Comparison of ENCODE assay signal across 12 cellular contexts in the genomic region with DNA sequence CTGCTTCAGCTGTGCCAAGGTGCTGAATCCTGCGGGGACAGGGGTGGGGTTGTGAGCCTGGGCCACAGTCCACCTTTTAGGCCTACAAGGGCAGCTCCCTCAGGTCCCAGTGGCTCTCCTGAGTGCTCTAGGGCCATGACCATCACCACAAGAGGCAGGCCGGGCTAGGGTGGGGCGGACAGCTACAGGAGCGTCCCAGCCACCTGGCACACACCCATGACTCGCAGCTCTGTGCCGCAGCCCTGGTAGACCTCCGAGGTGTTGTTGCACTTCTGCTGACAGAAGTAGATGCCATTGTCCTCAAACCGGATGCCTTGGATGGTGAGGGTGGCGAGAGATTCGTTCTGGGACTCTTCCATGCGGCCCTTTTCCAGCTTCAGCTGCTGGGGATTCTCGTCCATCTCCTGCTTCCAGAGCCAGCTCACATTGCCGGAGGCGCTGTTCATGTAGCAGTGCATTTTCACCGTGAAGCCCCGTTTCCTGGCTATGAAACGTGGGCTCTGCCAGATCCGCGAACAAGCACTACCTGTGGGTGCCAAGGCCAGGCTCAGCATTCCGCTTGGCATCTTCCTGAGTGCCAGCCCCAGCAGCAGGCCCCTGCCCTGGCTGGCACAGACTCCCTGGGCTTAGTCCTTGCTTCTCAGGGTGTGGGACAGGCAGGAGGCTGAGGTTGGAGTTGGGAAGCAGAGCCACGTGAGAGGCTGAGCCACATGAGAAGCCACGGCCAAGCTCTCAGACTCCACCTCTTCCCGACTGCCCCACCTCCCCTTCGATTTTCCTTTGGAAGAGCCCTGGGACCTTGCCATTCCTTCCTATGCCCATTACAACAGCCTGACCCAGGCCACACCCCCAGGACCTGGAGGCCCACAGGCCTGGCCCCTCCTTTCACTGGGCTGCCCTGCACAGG. TPM values are rescaled to one million over a fixed set of nuclear protein-coding genes. Genes with fewer than 3 reads are reported as not detected.
DNase-seq lines count a peak whose midpoint lies in the region; ATAC-seq, FAIRE-seq and TF ChIP-seq lines count a peak whose summit lies in the region.
"Had no signal": no experiment of that assay in that cellular context is flagged by ENCODE, and none has a peak within 500 bp of the region (broad histone marks: within the 10 kb centered on the region; RNA-seq: fewer than 3 reads in every experiment).

No MANE protein-coding gene starts in this region.

- no peaks in the 10 kb centered on the region for H3K36me3 ChIP-seq in pancreas
- H3K36me3 ChIP-seq: upper lobe of left lung had no signal

- in situ Hi-C loops in G401 (cut with HindIII; ENCODE audit: low sequenced_read_pairs) = no loop called here

- H3K4me3 ChIP-seq in pancreas = no peak overlapping the region

- TF ChIP-seq CTCF in pancreas (IDR thresholded peaks at IDR 0.05) = no peak

- 79 to 85% methylated on average over 22 to 24 of the region's 24 CpGs for WGBS in pancreas, 2 donors

- no peaks in the 10 kb centered on the region for H3K27me3 ChIP-seq in pancreas
- H3K27me3 ChIP-seq: upper lobe of left lung had no signal

- intact Hi-C loops in pancreas (cut with DNase I) = no loop called here

- no peak overlapping the region for H3K27ac ChIP-seq in pancreas
- H3K27ac ChIP-seq: VCaP had no signal

- peak; percentile 60 for DNase-seq in G401 (ENCODE audit: low spot score)
- peak; percentile 45 for DNase-seq in M059J (ENCODE audit: low read depth)
- peak; percentile 6 for DNase-seq in fibroblast of gingiva (ENCODE audit: low read depth)
- DNase-seq in pancreas = peak in 2 of 6 donors; percentile 14 to 50
- no peak for DNase-seq in stimulated activated naive CD4-positive, alpha-beta T cell treated with Interleukin-2 at 50 U/mL for 16 hours (lab: John Stamatoyannopoulos, UW)
- no peak for DNase-seq in NOMO-1 treated with DMSO at 0.1 percent for 48 hours (lab: John Stamatoyannopoulos, UW; ENCODE audit: unreplicated experiment)
- no peak for DNase-seq in DMS79 treated with DMSO at 0.1 percent for 48 hours (lab: John Stamatoyannopoulos, UW)
- no peak for DNase-seq in effector CD4-positive, alpha-beta T cell
- DNase-seq: GOT3; stimulated activated CD4-positive, alpha-beta T cell treated with anti-CD3 and anti-CD28 coated beads, Interleukin-4, amount 100 ng/mL, for 4 hours; upper lobe of left lung had no signal

- H3K9me3 ChIP-seq in pancreas = no peaks in the 10 kb centered on the region
- H3K9me3 ChIP-seq: upper lobe of left lung had no signal

- peak in 3 of 4 donors; percentile 36 to 56 (median 44) for ATAC-seq in pancreas

- no peak for FAIRE-seq in pancreas (lab: Jason Lieb, UNC)

- H3K4me1 ChIP-seq in pancreas = no peaks in the 10 kb centered on the region

RNA-seq across cellular contexts. Expression of a gene that starts 2.0 kb away (rescaled TPM):
- 1.3 TPM in 1 of 2 replicates, not detected in the other for total RNA-seq in G401 (2014; rRNA removed; shearing (Covaris generic))
- 0.27 and 0.54 TPM in 2 replicates for total RNA-seq in M059J (2014; rRNA removed; shearing (Covaris generic))
- total RNA-seq in pancreas = 1 to 10 TPM in 1 of 6 donors, under 1 TPM in 5; 0.20 to 1.2 (median 0.61) TPM
- 1 to 10 TPM; 1.1 to 1.2 TPM for polyA plus RNA-seq in pancreas

RNA-seq across cellular contexts. Expression of a gene that starts 11.5 kb away (rescaled TPM):
- total RNA-seq in G401 (2014; rRNA removed; shearing (Covaris generic)) = not detected in 2 replicates
- not detected in 2 replicates for total RNA-seq in M059J (2014; rRNA removed; shearing (Covaris generic))
- not detected for total RNA-seq in pancreas
- not detected for polyA plus RNA-seq in pancreas
- total RNA-seq: upper lobe of left lung had no signal

RNA-seq across cellular contexts. Expression of a gene that starts 19.1 kb away (rescaled TPM):
- total RNA-seq in G401 (2014; rRNA removed; shearing (Covaris generic)) = not detected in 2 replicates
- total RNA-seq in M059J (2014; rRNA removed; shearing (Covaris generic)) = not detected in 2 replicates
- not detected for total RNA-seq in pancreas
- not detected for polyA plus RNA-seq in pancreas
- total RNA-seq: upper lobe of left lung had no signal

RNA-seq across cellular contexts. Expression of a gene that starts 33.7 kb away (rescaled TPM):
- not detected in 2 replicates for total RNA-seq in G401 (2014; rRNA removed; shearing (Covaris generic))
- not detected in 2 replicates for total RNA-seq in M059J (2014; rRNA removed; shearing (Covaris generic))
- total RNA-seq in pancreas = not detected
- polyA plus RNA-seq in pancreas = not detected
- total RNA-seq: upper lobe of left lung had no signal

RNA-seq across cellular contexts. Expression of a gene that starts 42.6 kb away (rescaled TPM):
- not detected in 2 replicates for total RNA-seq in G401 (2014; rRNA removed; shearing (Covaris generic))
- not detected in 2 replicates for total RNA-seq in M059J (2014; rRNA removed; shearing (Covaris generic))
- total RNA-seq in pancreas = under 1 TPM; 0.04 to 0.41 (median 0.23) TPM
- polyA plus RNA-seq in pancreas = 1 to 10 TPM in 1 of 2 donors, under 1 TPM in 1; 0.23 to 1.7 TPM

Comparison
In these comparisons a context has a peak if more than half of its experiments do, and no peak if none do; other contexts are left out.
1. DNase-seq: peak in G401 (single experiment), M059J (single experiment) and fibroblast of gingiva (single experiment); none in stimulated activated naive CD4-positive, alpha-beta T cell treated with Interleukin-2 at 50 U/mL for 16 hours (single experiment), NOMO-1 treated with DMSO at 0.1 percent for 48 hours (single experiment), DMS79 treated with DMSO at 0.1 percent for 48 hours (single experiment) and effector CD4-positive, alpha-beta T cell (single experiment).